Comparison of ENCODE assay signal across 12 cellular contexts in genomic region chr1:225511828-225512381, GRCh38.
DNase-seq lines count a peak whose midpoint lies in the region; ATAC-seq and TF ChIP-seq lines count a peak whose summit lies in the region.
"Had no signal": no experiment of that assay in that cellular context is flagged by ENCODE, and none has a peak within 500 bp of the region (broad histone marks: within the 10 kb centered on the region; RNA-seq: fewer than 3 reads in every experiment).

No MANE protein-coding gene starts in this region.

- no peak overlapping the region for H2AFZ ChIP-seq in GM23338

- H3F3A ChIP-seq in GM23338 (replicated peaks; ENCODE audit: low read depth): 0 out of 2 replicates have a peak, but pooled peaks cover 5% of the 10 kb centered on the region

- TF ChIP-seq CTCF in GM23338 (conservative IDR thresholded peaks at IDR 0.05; ENCODE audit: low read depth in 2 of 2) (no peak), chondrocyte (IDR thresholded peaks at IDR 0.05) (no peak), progenitor cell of endocrine pancreas (IDR thresholded peaks at IDR 0.05; ENCODE audit: unreplicated experiment) (no peak)

- no peaks in the 10 kb centered on the region for H3K9me2 ChIP-seq in GM23338 (ENCODE audit: insufficient read depth)

- ATAC-seq in GM23338: no peak
- no peak for ATAC-seq in GM21717 (IDR thresholded peaks at IDR 0.05; ENCODE audit: unreplicated experiment)
- ATAC-seq in HG03135 (IDR thresholded peaks at IDR 0.05; ENCODE audit: unreplicated experiment): no peak

- peaks cover 11% of the 10 kb centered on the region for H3K36me3 ChIP-seq in GM23338 (ENCODE audit: insufficient read depth)

- peaks cover 51% of the 10 kb centered on the region for H3K4me1 Mint-ChIP-seq in GM23338
- H3K4me1 Mint-ChIP-seq in chondrocyte (ENCODE audit: low read depth): peaks cover 50% of the 10 kb centered on the region
- peaks cover 8% of the 10 kb centered on the region for H3K4me1 Mint-ChIP-seq in progenitor cell of endocrine pancreas (ENCODE audit: low read depth)
- H3K4me1 Mint-ChIP-seq: CD4-positive, CD25-positive, alpha-beta regulatory T cell had no signal

- no peak overlapping the region for H3K4me3 Mint-ChIP-seq in GM23338
- no peak overlapping the region for H3K4me3 Mint-ChIP-seq in chondrocyte (ENCODE audit: unreplicated experiment)
- no peak overlapping the region for H3K4me3 Mint-ChIP-seq in progenitor cell of endocrine pancreas (ENCODE audit: low read depth)
- H3K4me3 Mint-ChIP-seq: CD4-positive, CD25-positive, alpha-beta regulatory T cell had no signal

- H3K4me3 ChIP-seq in GM23338: no peak overlapping the region
- H3K4me3 ChIP-seq: BLaER1 treated with 17β-estradiol and CSF1 and Interleukin-3, amounts not matched to agents 10 nM and 100 nM had no signal

- H3K36me3 Mint-ChIP-seq in GM23338 (ENCODE audit: low read depth): peaks cover 41% of the 10 kb centered on the region
- peaks cover 29% of the 10 kb centered on the region for H3K36me3 Mint-ChIP-seq in chondrocyte (ENCODE audit: low read depth)
- peaks cover 14% of the 10 kb centered on the region for H3K36me3 Mint-ChIP-seq in progenitor cell of endocrine pancreas (ENCODE audit: insufficient read depth)
- H3K36me3 Mint-ChIP-seq: CD4-positive, CD25-positive, alpha-beta regulatory T cell had no signal

- H3K27ac Mint-ChIP-seq in GM23338 (peak overlapping the region; percentile 27; the same call in 1 of the 2 replicates), chondrocyte (ENCODE audit: unreplicated experiment) (peak overlapping the region; percentile 67), progenitor cell of endocrine pancreas (peak overlapping the region; percentile 3)
- H3K27ac Mint-ChIP-seq: CD4-positive, CD25-positive, alpha-beta regulatory T cell had no signal

- no peaks in the 10 kb centered on the region; the same call in 1 of the 2 replicates for H4K20me1 ChIP-seq in GM23338 (replicated peaks; ENCODE audit: insufficient read depth)
- H4K20me1 ChIP-seq: BLaER1 treated with 17β-estradiol and CSF1 and Interleukin-3, amounts not matched to agents 10 nM and 100 nM had no signal

- DNase-seq in GM23338 (ENCODE audit: low spot score) (no peak), OCI-M1 (lab: John Stamatoyannopoulos, UW) (peak; percentile 48), chondrocyte (ENCODE audit: low spot score) (no peak), progenitor cell of endocrine pancreas (ENCODE audit: low spot score, unreplicated experiment) (no peak), G401 (ENCODE audit: low spot score) (no peak)
- DNase-seq: 8988T; CD4-positive, CD25-positive, alpha-beta regulatory T cell; DMS79 had no signal

- H3K27me3 ChIP-seq in GM23338 (ENCODE audit: insufficient read depth): no peaks in the 10 kb centered on the region
- H3K27me3 ChIP-seq: BLaER1 treated with 17β-estradiol and CSF1 and Interleukin-3, amounts not matched to agents 10 nM and 100 nM had no signal

- peaks cover 54% of the 10 kb centered on the region for H3K4me1 ChIP-seq in GM23338 (ENCODE audit: insufficient read depth)
- H3K4me1 ChIP-seq: BLaER1 treated with 17β-estradiol and CSF1 and Interleukin-3, amounts not matched to agents 10 nM and 100 nM had no signal

- H3K4me2 ChIP-seq in GM23338: no peak overlapping the region
- H3K4me2 ChIP-seq: BLaER1 treated with 17β-estradiol and CSF1 and Interleukin-3, amounts not matched to agents 10 nM and 100 nM had no signal

- H3K27ac ChIP-seq in GM23338 (ENCODE audit: low read depth): no peak overlapping the region
- H3K27ac ChIP-seq: BLaER1 treated with 17β-estradiol and CSF1 and Interleukin-3, amounts not matched to agents 10 nM and 100 nM; HL-60 had no signal

- H3K9me3 Mint-ChIP-seq in GM23338 (no peaks in the 10 kb centered on the region), chondrocyte (ENCODE audit: low read depth) (no peaks in the 10 kb centered on the region), progenitor cell of endocrine pancreas (ENCODE audit: low read depth) (no peaks in the 10 kb centered on the region)

- H3K27me3 Mint-ChIP-seq in GM23338 (ENCODE audit: insufficient read depth, low read depth, poor library complexity): peaks cover 6% of the 10 kb centered on the region
- H3K27me3 Mint-ChIP-seq in chondrocyte (ENCODE audit: low read depth): no peaks in the 10 kb centered on the region
- H3K27me3 Mint-ChIP-seq in progenitor cell of endocrine pancreas: no peaks in the 10 kb centered on the region

- in situ Hi-C loops in G401 (cut with HindIII; ENCODE audit: low sequenced_read_pairs): no loop called here

- H3K79me2 ChIP-seq in GM23338 (replicated peaks; ENCODE audit: insufficient read depth): peaks cover 28% of the 10 kb centered on the region

TF ChIP-seq in GM23338, 12 proteins besides CTCF, POLR2A, EP300 and RAD21:
- TF ChIP-seq NANOG (IDR thresholded peaks at IDR 0.05; ENCODE audit: borderline replicate concordance) (no peak), ZNF462 (CRISPR knock-in tag; IDR thresholded peaks at IDR 0.05) (no peak), ZNF114 (CRISPR knock-in tag; IDR thresholded peaks at IDR 0.05) (no peak), JUNB (IDR thresholded peaks at IDR 0.05; ENCODE audit: unreplicated experiment) (no peak)

Comparison
In these comparisons a context has a peak if more than half of its experiments do, and no peak if none do; other contexts are left out.
1. H3K27ac Mint-ChIP-seq: peak in every context shown above with its lines; median percentile 67 in chondrocyte; 27 in GM23338; 3 in progenitor cell of endocrine pancreas.